In the genomic region with DNA sequence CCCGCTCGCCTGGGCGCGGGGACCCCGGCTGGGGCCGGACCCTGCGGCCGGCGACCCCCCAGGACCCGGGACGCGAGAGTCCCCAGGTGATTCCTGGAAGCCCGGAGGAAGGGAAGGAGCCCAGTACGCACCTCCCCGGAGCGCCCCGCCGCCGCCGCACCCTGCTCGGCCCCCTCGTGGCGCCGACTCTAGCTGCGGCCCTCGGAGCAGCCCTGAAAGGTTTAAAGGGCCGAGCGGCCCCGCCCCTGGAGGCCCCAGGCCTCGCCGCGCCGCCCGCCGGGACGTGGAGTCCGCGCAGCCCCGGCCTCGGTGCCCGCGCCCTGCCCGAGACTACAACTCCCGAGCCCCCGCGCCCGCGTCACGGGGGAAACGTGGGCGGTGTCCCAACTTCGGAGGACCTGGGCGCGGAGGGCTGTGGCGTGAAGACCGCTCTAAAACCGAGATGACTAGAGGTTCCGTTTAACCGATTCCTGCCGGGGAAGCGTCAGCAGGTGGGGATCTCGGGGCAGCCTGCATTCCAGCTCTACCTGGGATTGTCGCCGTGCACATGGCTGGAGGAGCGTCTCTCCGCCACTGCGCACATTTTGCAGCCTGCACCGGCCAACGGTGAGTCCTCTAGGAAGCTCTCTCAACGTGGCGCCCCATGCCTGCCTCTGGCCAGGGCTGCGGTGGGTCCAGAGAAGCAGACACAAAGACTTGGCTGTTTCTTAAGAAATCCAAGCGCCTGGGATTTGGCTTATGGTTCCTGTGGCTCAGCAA, we compare ENCODE assay signal across 1 cellular context.
TF ChIP-seq lines count a peak whose summit lies in the region.

A gene with protein sequence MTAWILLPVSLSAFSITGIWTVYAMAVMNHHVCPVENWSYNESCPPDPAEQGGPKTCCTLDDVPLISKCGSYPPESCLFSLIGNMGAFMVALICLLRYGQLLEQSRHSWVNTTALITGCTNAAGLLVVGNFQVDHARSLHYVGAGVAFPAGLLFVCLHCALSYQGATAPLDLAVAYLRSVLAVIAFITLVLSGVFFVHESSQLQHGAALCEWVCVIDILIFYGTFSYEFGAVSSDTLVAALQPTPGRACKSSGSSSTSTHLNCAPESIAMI (minus strand): TSS at position 223 of the 759 bp plus-strand sequence. CDS start 750 bp downstream, outside the sequence.

TF ChIP-seq in IMR-90, 13 proteins besides CTCF, POLR2A, EP300 and RAD21 (continued from another document):
- TF ChIP-seq, protein P1, sequence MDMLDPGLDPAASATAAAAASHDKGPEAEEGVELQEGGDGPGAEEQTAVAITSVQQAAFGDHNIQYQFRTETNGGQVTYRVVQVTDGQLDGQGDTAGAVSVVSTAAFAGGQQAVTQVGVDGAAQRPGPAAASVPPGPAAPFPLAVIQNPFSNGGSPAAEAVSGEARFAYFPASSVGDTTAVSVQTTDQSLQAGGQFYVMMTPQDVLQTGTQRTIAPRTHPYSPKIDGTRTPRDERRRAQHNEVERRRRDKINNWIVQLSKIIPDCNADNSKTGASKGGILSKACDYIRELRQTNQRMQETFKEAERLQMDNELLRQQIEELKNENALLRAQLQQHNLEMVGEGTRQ (IDR thresholded peaks at IDR 0.05; ENCODE audit: low read depth, low read length), result peak; percentile 66
- TF ChIP-seq BHLHE40 (IDR thresholded peaks at IDR 0.05; ENCODE audit: low read depth, low read length) (no peak; the same call in 1 of the 2 replicates), MXI1 (IDR thresholded peaks at IDR 0.05; ENCODE audit: borderline replicate concordance, low read depth, low read length) (peak; percentile 68; the same call in 1 of the 2 replicates), CEBPB (IDR thresholded peaks at IDR 0.05; ENCODE audit: low read depth, low read length) (no peak), MAZ (IDR thresholded peaks at IDR 0.05; ENCODE audit: borderline replicate concordance, low read depth, low read length) (0 out of 2 replicates have a peak, but pooled peaks have one; percentile 84), RFX5 (IDR thresholded peaks at IDR 0.05; ENCODE audit: low read depth, low read length) (no peak), FOS (IDR thresholded peaks at IDR 0.05; ENCODE audit: low read depth, low read length) (no peak), NFE2L2 (IDR thresholded peaks at IDR 0.05; ENCODE audit: low read depth, low read length) (no peak), SMC3 (IDR thresholded peaks at IDR 0.05; ENCODE audit: low read depth, low read length) (0 out of 2 replicates have a peak, but pooled peaks have one; percentile 7), CHD1 (IDR thresholded peaks at IDR 0.05; ENCODE audit: low read depth, low read length) (no peak)
- TF ChIP-seq, protein P2, sequence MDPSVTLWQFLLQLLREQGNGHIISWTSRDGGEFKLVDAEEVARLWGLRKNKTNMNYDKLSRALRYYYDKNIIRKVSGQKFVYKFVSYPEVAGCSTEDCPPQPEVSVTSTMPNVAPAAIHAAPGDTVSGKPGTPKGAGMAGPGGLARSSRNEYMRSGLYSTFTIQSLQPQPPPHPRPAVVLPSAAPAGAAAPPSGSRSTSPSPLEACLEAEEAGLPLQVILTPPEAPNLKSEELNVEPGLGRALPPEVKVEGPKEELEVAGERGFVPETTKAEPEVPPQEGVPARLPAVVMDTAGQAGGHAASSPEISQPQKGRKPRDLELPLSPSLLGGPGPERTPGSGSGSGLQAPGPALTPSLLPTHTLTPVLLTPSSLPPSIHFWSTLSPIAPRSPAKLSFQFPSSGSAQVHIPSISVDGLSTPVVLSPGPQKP (IDR thresholded peaks at IDR 0.05; ENCODE audit: borderline replicate concordance, low read depth, low read length), result no peak
